2 cellular contexts compared by ENCODE assay signal in the genomic region with DNA sequence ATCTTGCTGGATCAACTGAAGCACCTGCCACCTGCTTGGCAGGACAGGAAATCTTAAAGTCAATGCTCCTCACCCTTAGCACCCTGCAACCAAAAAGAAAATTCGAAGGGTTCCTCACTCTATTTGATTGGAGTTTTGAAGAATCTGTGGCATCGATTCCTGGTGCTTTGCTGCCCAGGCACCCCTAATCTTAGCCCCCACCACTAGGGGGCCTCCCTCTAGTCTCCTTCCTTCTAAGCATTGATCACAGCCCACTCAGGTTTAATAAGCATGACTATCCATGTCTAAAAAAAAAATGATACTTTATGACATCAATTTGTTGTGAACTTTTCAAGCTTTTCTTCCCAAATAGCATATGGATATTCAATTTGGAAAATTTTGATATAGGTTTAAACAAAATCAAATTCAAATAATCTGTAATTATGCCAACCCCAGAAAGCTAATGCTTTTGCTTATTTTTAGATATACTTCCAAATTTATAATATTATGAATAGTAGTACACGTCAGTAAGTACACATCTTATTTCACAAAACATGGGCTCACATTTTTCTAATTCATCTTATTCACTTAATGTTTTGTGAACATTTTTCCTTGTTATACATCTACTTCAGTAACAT.
TF ChIP-seq lines count a peak whose summit lies in the region.

No MANE protein-coding gene starts in this region.

TF ChIP-seq in liver, 16 proteins besides CTCF, POLR2A, EP300 and RAD21 (continued from another document):
- TF ChIP-seq GABPA (IDR thresholded peaks at IDR 0.05 in 1 of 2, conservative IDR thresholded peaks at IDR 0.05 in 1 of 2) (no peak), EGR1 (IDR thresholded peaks at IDR 0.05; ENCODE audit: low read depth in 2 of 2) (no peak), YY1 (IDR thresholded peaks at IDR 0.05) (no peak), FOXA2 (IDR thresholded peaks at IDR 0.05) (no peak), NR2F2 (IDR thresholded peaks at IDR 0.05) (no peak), TAF1 (conservative IDR thresholded peaks at IDR 0.05) (no peak), RXRA (IDR thresholded peaks at IDR 0.05) (no peak), SP1 (IDR thresholded peaks at IDR 0.05) (no peak), HNF4G (IDR thresholded peaks at IDR 0.05) (no peak), JUND (IDR thresholded peaks at IDR 0.05) (no peak)
- TF ChIP-seq, protein P1, sequence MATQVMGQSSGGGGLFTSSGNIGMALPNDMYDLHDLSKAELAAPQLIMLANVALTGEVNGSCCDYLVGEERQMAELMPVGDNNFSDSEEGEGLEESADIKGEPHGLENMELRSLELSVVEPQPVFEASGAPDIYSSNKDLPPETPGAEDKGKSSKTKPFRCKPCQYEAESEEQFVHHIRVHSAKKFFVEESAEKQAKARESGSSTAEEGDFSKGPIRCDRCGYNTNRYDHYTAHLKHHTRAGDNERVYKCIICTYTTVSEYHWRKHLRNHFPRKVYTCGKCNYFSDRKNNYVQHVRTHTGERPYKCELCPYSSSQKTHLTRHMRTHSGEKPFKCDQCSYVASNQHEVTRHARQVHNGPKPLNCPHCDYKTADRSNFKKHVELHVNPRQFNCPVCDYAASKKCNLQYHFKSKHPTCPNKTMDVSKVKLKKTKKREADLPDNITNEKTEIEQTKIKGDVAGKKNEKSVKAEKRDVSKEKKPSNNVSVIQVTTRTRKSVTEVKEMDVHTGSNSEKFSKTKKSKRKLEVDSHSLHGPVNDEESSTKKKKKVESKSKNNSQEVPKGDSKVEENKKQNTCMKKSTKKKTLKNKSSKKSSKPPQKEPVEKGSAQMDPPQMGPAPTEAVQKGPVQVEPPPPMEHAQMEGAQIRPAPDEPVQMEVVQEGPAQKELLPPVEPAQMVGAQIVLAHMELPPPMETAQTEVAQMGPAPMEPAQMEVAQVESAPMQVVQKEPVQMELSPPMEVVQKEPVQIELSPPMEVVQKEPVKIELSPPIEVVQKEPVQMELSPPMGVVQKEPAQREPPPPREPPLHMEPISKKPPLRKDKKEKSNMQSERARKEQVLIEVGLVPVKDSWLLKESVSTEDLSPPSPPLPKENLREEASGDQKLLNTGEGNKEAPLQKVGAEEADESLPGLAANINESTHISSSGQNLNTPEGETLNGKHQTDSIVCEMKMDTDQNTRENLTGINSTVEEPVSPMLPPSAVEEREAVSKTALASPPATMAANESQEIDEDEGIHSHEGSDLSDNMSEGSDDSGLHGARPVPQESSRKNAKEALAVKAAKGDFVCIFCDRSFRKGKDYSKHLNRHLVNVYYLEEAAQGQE (IDR thresholded peaks at IDR 0.05) = no peak
- TF ChIP-seq, protein P2, sequence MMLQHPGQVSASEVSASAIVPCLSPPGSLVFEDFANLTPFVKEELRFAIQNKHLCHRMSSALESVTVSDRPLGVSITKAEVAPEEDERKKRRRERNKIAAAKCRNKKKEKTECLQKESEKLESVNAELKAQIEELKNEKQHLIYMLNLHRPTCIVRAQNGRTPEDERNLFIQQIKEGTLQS (IDR thresholded peaks at IDR 0.05) = no peak
- TF ChIP-seq, protein P3, sequence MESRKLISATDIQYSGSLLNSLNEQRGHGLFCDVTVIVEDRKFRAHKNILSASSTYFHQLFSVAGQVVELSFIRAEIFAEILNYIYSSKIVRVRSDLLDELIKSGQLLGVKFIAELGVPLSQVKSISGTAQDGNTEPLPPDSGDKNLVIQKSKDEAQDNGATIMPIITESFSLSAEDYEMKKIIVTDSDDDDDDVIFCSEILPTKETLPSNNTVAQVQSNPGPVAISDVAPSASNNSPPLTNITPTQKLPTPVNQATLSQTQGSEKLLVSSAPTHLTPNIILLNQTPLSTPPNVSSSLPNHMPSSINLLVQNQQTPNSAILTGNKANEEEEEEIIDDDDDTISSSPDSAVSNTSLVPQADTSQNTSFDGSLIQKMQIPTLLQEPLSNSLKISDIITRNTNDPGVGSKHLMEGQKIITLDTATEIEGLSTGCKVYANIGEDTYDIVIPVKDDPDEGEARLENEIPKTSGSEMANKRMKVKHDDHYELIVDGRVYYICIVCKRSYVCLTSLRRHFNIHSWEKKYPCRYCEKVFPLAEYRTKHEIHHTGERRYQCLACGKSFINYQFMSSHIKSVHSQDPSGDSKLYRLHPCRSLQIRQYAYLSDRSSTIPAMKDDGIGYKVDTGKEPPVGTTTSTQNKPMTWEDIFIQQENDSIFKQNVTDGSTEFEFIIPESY (IDR thresholded peaks at IDR 0.05) = no peak
- TF ChIP-seq, protein P4, sequence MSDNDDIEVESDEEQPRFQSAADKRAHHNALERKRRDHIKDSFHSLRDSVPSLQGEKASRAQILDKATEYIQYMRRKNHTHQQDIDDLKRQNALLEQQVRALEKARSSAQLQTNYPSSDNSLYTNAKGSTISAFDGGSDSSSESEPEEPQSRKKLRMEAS (IDR thresholded peaks at IDR 0.05) = no peak

TF ChIP-seq in HepG2, 621 proteins besides CTCF, POLR2A, EP300 and RAD21 (continued from another document):
- TF ChIP-seq ZNF878 (CRISPR knock-in tag; IDR thresholded peaks at IDR 0.05) = no peak
- TF ChIP-seq, protein P5, sequence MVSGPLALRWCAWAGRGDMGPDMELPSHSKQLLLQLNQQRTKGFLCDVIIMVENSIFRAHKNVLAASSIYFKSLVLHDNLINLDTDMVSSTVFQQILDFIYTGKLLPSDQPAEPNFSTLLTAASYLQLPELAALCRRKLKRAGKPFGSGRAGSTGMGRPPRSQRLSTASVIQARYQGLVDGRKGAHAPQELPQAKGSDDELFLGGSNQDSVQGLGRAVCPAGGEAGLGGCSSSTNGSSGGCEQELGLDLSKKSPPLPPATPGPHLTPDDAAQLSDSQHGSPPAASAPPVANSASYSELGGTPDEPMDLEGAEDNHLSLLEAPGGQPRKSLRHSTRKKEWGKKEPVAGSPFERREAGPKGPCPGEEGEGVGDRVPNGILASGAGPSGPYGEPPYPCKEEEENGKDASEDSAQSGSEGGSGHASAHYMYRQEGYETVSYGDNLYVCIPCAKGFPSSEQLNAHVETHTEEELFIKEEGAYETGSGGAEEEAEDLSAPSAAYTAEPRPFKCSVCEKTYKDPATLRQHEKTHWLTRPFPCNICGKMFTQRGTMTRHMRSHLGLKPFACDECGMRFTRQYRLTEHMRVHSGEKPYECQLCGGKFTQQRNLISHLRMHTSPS (CRISPR knock-in tag; IDR thresholded peaks at IDR 0.05; ENCODE audit: low read depth) = no peak
